ENCODE assay signal across 8 cellular contexts in the genomic region with DNA sequence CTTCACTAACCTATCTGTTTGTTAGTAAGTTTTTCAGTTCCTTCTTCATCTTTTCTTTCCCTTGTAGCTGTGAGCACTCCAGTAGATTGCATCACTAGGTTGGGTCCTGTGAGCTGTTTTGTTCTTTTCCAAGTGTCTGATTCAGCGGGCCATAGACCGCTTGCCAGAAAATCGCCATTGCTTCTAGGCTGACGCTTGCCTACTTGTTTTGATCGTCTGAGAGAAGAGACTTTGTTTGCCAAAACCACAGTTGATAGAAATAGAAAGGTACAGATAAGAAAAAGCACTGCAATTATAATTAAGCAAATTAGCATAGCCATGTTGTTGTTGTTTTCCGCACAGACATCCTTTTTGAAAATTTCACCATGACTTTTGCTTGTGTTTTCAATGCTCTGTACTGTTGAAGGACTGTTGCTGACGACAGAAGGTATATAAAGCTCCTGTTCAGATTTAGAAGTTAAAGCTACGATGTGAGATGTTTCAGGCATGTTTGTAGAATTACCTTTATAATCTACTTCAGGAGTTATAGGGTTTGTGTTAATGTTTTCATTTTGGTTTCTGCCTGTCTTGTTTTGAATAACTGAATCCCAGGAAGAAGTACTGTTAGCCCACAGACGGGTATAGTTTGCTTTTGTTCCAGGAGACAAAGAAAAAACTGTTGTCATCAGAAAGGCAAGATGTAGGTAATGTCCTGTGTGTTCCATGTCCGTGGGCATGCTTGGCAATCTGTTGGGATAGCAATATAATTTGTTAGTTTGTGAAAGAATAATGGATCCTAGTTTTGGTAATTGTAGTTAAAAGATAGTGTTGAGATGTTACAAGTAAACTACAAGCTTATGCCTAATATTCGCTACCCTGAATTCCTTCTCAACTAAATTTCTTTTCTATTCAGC. TPM values are rescaled to one million over a fixed set of nuclear protein-coding genes. Genes with fewer than 3 reads are reported as not detected.
DNase-seq lines count a peak whose midpoint lies in the region; FAIRE-seq and TF ChIP-seq lines count a peak whose summit lies in the region.

No MANE protein-coding gene starts in this region.

- H3K36me3 Mint-ChIP-seq in IgD-negative memory B cell = no peaks in the 10 kb centered on the region
- peaks cover 22% of the 10 kb centered on the region for H3K36me3 Mint-ChIP-seq in dendritic cell treated with granulocyte-macrophage colony-stimulating factor and Interleukin-4, amounts not matched to agents 40 ng/mL and 50 ng/mL, for 4 days (ENCODE audit: low read depth)

- H3K4me1 Mint-ChIP-seq in IgD-negative memory B cell = peaks cover 25 to 35% (median 28%) of the 10 kb centered on the region in 3 donors
- peaks cover 30% of the 10 kb centered on the region for H3K4me1 Mint-ChIP-seq in dendritic cell treated with granulocyte-macrophage colony-stimulating factor and Interleukin-4, amounts not matched to agents 40 ng/mL and 50 ng/mL, for 4 days (ENCODE audit: low read depth)

- H3K36me3 ChIP-seq in tibial artery = no peaks in the 10 kb centered on the region

- TF ChIP-seq CTCF in tibial artery (IDR thresholded peaks at IDR 0.05) = no peak

- no peaks in the 10 kb centered on the region for H3K4me1 ChIP-seq in tibial artery

- H3K4me3 ChIP-seq in tibial artery = no peak overlapping the region

- H3K4me3 Mint-ChIP-seq in IgD-negative memory B cell = peak overlapping the region; percentile 90 to 95 (median 94)
- peak overlapping the region; percentile 71 for H3K4me3 Mint-ChIP-seq in dendritic cell treated with granulocyte-macrophage colony-stimulating factor and Interleukin-4, amounts not matched to agents 40 ng/mL and 50 ng/mL, for 4 days

- no peaks in the 10 kb centered on the region for H3K27me3 ChIP-seq in tibial artery

- H3K27ac ChIP-seq in tibial artery = peak overlapping the region; percentile 17 to 31

- DNase-seq in GM12891 (ENCODE audit: insufficient read length, low spot score) (no peak), myocyte (ENCODE audit: low read depth) (peak; percentile 82), tibial artery (peak; percentile 77 to 79), HT-29 (ENCODE audit: low spot score) (no peak), NCI-H1694 treated with DMSO at 0.1 percent for 48 hours (lab: John Stamatoyannopoulos, UW) (no peak)
- DNase-seq in activated CD4-positive, alpha-beta T cell treated with anti-CD3 and anti-CD28 coated beads for 4 hours = peak; percentile 41 to 46

- no peaks in the 10 kb centered on the region for H3K9me3 ChIP-seq in tibial artery

- peak; percentile 76 for FAIRE-seq in GM12891 (lab: Jason Lieb, UNC)

- H3K27ac Mint-ChIP-seq in IgD-negative memory B cell = peak overlapping the region; percentile 90 to 94 (median 92)
- peak overlapping the region; percentile 87 for H3K27ac Mint-ChIP-seq in dendritic cell treated with granulocyte-macrophage colony-stimulating factor and Interleukin-4, amounts not matched to agents 40 ng/mL and 50 ng/mL, for 4 days

- H3K9me3 Mint-ChIP-seq in IgD-negative memory B cell = no peaks in the 10 kb centered on the region
- H3K9me3 Mint-ChIP-seq in dendritic cell treated with granulocyte-macrophage colony-stimulating factor and Interleukin-4, amounts not matched to agents 40 ng/mL and 50 ng/mL, for 4 days = no peaks in the 10 kb centered on the region

- H3K27me3 Mint-ChIP-seq in IgD-negative memory B cell = no peaks in the 10 kb centered on the region
- no peaks in the 10 kb centered on the region for H3K27me3 Mint-ChIP-seq in dendritic cell treated with granulocyte-macrophage colony-stimulating factor and Interleukin-4, amounts not matched to agents 40 ng/mL and 50 ng/mL, for 4 days

- intact Hi-C loops in dendritic cell treated with granulocyte-macrophage colony-stimulating factor and Interleukin-4, amounts not matched to agents 40 ng/mL and 50 ng/mL, for 4 days (cut with micrococcal nuclease) = no loop called here
- intact Hi-C loops in tibial artery (cut with DNase I; ENCODE audit: low total_unique reads) = no loop called here

- peak; percentile 57 for TF ChIP-seq POLR2A in GM12891 (IDR thresholded peaks at IDR 0.05; ENCODE audit: low read depth, low read length)

TF ChIP-seq in GM12891, 5 proteins besides CTCF, POLR2A, EP300 and RAD21:
- TF ChIP-seq TAF1 (IDR thresholded peaks at IDR 0.05; ENCODE audit: low read depth, low read length) (no peak), SPI1 (IDR thresholded peaks at IDR 0.05; ENCODE audit: low read depth, low read length) (peak; percentile 80), POLR2AphosphoS5 (IDR thresholded peaks at IDR 0.05; ENCODE audit: low read depth, low read length) (no peak), PAX5 (IDR thresholded peaks at IDR 0.05; ENCODE audit: insufficient read depth, low read length, severe bottlenecking) (no peak), POU2F2 (IDR thresholded peaks at IDR 0.05; ENCODE audit: low read depth, low read length) (no peak)

RNA-seq across cellular contexts. Expression of gene EVI2A, which starts 2.9 kb away (rescaled TPM):
- 14.6 TPM for polyA plus RNA-seq in GM12891 (2012; ENCODE audit: low read depth, missing spikeins)
- 30.2 TPM for polyA plus RNA-seq in IgD-negative memory B cell
- total RNA-seq in myocyte = 48.6 and 59.2 TPM in 2 replicates
- polyA plus RNA-seq in myocyte (2012) = 7.3 TPM
- total RNA-seq in HT-29 (2014; rRNA removed; shearing (Covaris generic)) = not detected in 2 replicates

RNA-seq across cellular contexts. Expression of gene EVI2B, which starts 4.7 kb away (rescaled TPM):
- 56.8 TPM for polyA plus RNA-seq in GM12891 (2012; ENCODE audit: low read depth, missing spikeins)
- polyA plus RNA-seq in IgD-negative memory B cell = 192 TPM
- total RNA-seq in myocyte = 1.8 and 2.2 TPM in 2 replicates
- polyA plus RNA-seq in myocyte (2012) = 0.54 TPM
- not detected in 2 replicates for total RNA-seq in HT-29 (2014; rRNA removed; shearing (Covaris generic))

RNA-seq across cellular contexts. Expression of gene OMG, which starts 21.5 kb away (rescaled TPM):
- polyA plus RNA-seq in GM12891 (2012; ENCODE audit: low read depth, missing spikeins) = 0.53 TPM
- polyA plus RNA-seq in IgD-negative memory B cell = not detected
- total RNA-seq in myocyte = 0.27 and 4.2 TPM in 2 replicates
- 2.0 TPM for polyA plus RNA-seq in myocyte (2012)
- not detected in 2 replicates for total RNA-seq in HT-29 (2014; rRNA removed; shearing (Covaris generic))

Comparison
In these comparisons a context has a peak if more than half of its experiments do, and no peak if none do; other contexts are left out.
1. DNase-seq: peak in activated CD4-positive, alpha-beta T cell treated with anti-CD3 and anti-CD28 coated beads for 4 hours (2 of 2), myocyte (single experiment) and tibial artery (2 of 2); none in GM12891 (single experiment), HT-29 (single experiment) and NCI-H1694 treated with DMSO at 0.1 percent for 48 hours (single experiment).
2. RNA of gene EVI2A, which starts 2.9 kb away (total RNA-seq): 48.6 to 59.2 TPM in myocyte; not detected in HT-29; every median in the first group is over 10 times any median in the second.